ENCODE assay signal across 23 cellular contexts in genomic region chr3:129018751-129019150, GRCh38. TPM values are rescaled to one million over a fixed set of nuclear protein-coding genes. Genes with fewer than 3 reads are reported as not detected.
A peak's percentile ranks its signal among the peaks of the same experiment; 100 is the strongest.
DNase-seq lines count a peak whose midpoint lies in the region; ATAC-seq lines count a peak whose summit lies in the region.
"Had no signal": no experiment of that assay in that cellular context is flagged by ENCODE, and none has a peak within 500 bp of the region (broad histone marks: within the 10 kb centered on the region; RNA-seq: fewer than 3 reads in every experiment).

No MANE protein-coding gene starts in this region.

- H3K4me1 Mint-ChIP-seq in naive thymus-derived CD4-positive, alpha-beta T cell: peaks cover 33 to 60% (median 56%) of the 10 kb centered on the region in 7 donors

- ATAC-seq in right cardiac atrium (no peak), GM18517 (IDR thresholded peaks at IDR 0.05; ENCODE audit: unreplicated experiment) (no peak)
- no peak for ATAC-seq in naive thymus-derived CD4-positive, alpha-beta T cell
- ATAC-seq: esophagus mucosa, gastroesophageal sphincter, HepG2, left colon had no signal

- H3K27me3 Mint-ChIP-seq in naive thymus-derived CD4-positive, alpha-beta T cell: no peaks in the 10 kb centered on the region

- H3K27ac ChIP-seq in right cardiac atrium (ENCODE audit: low read length): no peak overlapping the region
- H3K27ac ChIP-seq in naive thymus-derived CD4-positive, alpha-beta T cell (ENCODE audit: low read depth, low read length): no peak overlapping the region
- H3K27ac ChIP-seq: C4-2B had no signal

- H3K36me3 ChIP-seq in naive thymus-derived CD4-positive, alpha-beta T cell (ENCODE audit: control insufficient read depth in 2 of 3, insufficient read depth in 3 of 3, low read length in 3 of 3): no peaks in the 10 kb centered on the region
- H3K36me3 ChIP-seq: gastroesophageal sphincter had no signal

- peak overlapping the region in 5 of 10 donors; percentile 24 to 46 (median 29) for H3K4me3 Mint-ChIP-seq in naive thymus-derived CD4-positive, alpha-beta T cell
- H3K4me3 Mint-ChIP-seq: HFFc6 had no signal

- H3K27ac Mint-ChIP-seq in naive thymus-derived CD4-positive, alpha-beta T cell: peak overlapping the region in 8 of 9 donors; percentile 28 to 92 (median 62)
- H3K27ac Mint-ChIP-seq: HFFc6 had no signal

- H3K4me1 ChIP-seq in right cardiac atrium (ENCODE audit: control insufficient read depth, insufficient read depth, low read length): peaks cover 11% of the 10 kb centered on the region
- H3K4me1 ChIP-seq in naive thymus-derived CD4-positive, alpha-beta T cell (ENCODE audit: control insufficient read depth in 2 of 2, insufficient read depth in 2 of 2, low read length in 2 of 2): peaks cover 26 to 33% of the 10 kb centered on the region in 2 donors

- CTCF ChIA-PET in naive thymus-derived CD4-positive, alpha-beta T cell (lab: Charles Lee): interaction anchor here (1.7 to 6.8 kb wide), 3 partner anchors 8 to 14 kb away, joined by 8 to 117 read pairs (median 74); no protein-coding TSS in a partner anchor

- DNase-seq in cardiac septum (ENCODE audit: low spot score) (peak; percentile 46), right cardiac atrium (no peak), ecto neural progenitor cell (ENCODE audit: low spot score) (peak; percentile 34), SW480 (ENCODE audit: low spot score) (no peak)
- no peak for DNase-seq in naive thymus-derived CD4-positive, alpha-beta T cell
- DNase-seq in effector CD8-positive, alpha-beta T cell (lab: John Stamatoyannopoulos, UW): no peak
- DNase-seq in stimulated activated naive CD4-positive, alpha-beta T cell (lab: John Stamatoyannopoulos, UW): no peak
- DNase-seq: ACHN; activated CD4-positive, alpha-beta T cell treated with anti-CD3 and anti-CD28 coated beads for 4 hours; amniotic stem cell; HFFc6; left colon; NCI-H524; occipital lobe; retina; substantia nigra had no signal

- WGBS in right cardiac atrium: 80% methylated on average over 9 of the region's 9 CpGs

- H3K9me3 Mint-ChIP-seq in naive thymus-derived CD4-positive, alpha-beta T cell: peaks cover 0 to 1% (median 0%) of the 10 kb centered on the region in 11 donors
- H3K9me3 Mint-ChIP-seq: HFFc6 had no signal

- H3K27me3 ChIP-seq in right cardiac atrium (ENCODE audit: control insufficient read depth, insufficient read depth): no peaks in the 10 kb centered on the region
- no peaks in the 10 kb centered on the region for H3K27me3 ChIP-seq in naive thymus-derived CD4-positive, alpha-beta T cell (ENCODE audit: control insufficient read depth in 2 of 2, insufficient read depth in 2 of 2, low read length in 2 of 2)
- H3K27me3 ChIP-seq: gastroesophageal sphincter had no signal

- no peak overlapping the region for H3K4me3 ChIP-seq in right cardiac atrium (ENCODE audit: low read length)
- H3K4me3 ChIP-seq in naive thymus-derived CD4-positive, alpha-beta T cell (ENCODE audit: low read length): no peak overlapping the region
- H3K4me3 ChIP-seq: gastroesophageal sphincter had no signal

- peaks cover 0 to 3% (median 0%) of the 10 kb centered on the region in 5 donors for H3K36me3 Mint-ChIP-seq in naive thymus-derived CD4-positive, alpha-beta T cell

- POLR2A ChIA-PET in naive thymus-derived CD4-positive, alpha-beta T cell (lab: Charles Lee): interaction anchor here (0.8 to 1.6 kb wide), 3 partner anchors 9 to 102 kb away, joined by 3 to 9 read pairs (median 3); no protein-coding TSS in a partner anchor

- H3K9me3 ChIP-seq in right cardiac atrium (ENCODE audit: control insufficient read depth, low read length): no peaks in the 10 kb centered on the region
- H3K9me3 ChIP-seq in naive thymus-derived CD4-positive, alpha-beta T cell (ENCODE audit: control insufficient read depth in 2 of 3, low read length in 3 of 3): no peaks in the 10 kb centered on the region
- H3K9me3 ChIP-seq: gastroesophageal sphincter had no signal

- intact Hi-C loops in cardiac septum (cut with DNase I): no loop called here
- intact Hi-C loops in right cardiac atrium (cut with DNase I): no loop called here
- intact Hi-C loops in naive thymus-derived CD4-positive, alpha-beta T cell (cut with micrococcal nuclease): no loop called here

RNA-seq across cellular contexts. Expression of gene EFCC1, which starts 17.6 kb away (rescaled TPM):
- 1.7 TPM for total RNA-seq in cardiac septum
- 1 to 10 TPM in 2 of 4 donors, under 1 TPM in 2; 0.69 to 1.2 (median 0.94) TPM for total RNA-seq in right cardiac atrium
- 1.2 TPM for polyA plus RNA-seq in right cardiac atrium
- under 1 TPM in 4 of 5 experiments, not detected in 1; 0.07 to 0.24 (median 0.18) TPM for total RNA-seq in naive thymus-derived CD4-positive, alpha-beta T cell
- polyA plus RNA-seq in naive thymus-derived CD4-positive, alpha-beta T cell: under 1 TPM; 0.24 to 0.27 TPM
- total RNA-seq: G401, HepG2, HFFc6, RPMI7951 had no signal
- polyA plus RNA-seq: HepG2 had no signal

RNA-seq across cellular contexts. Expression of gene CFAP92, which starts 24.9 kb away (rescaled TPM):
- total RNA-seq in cardiac septum: 0.27 TPM
- 1 to 10 TPM in 1 of 4 donors, under 1 TPM in 3; 0.06 to 1.0 (median 0.63) TPM for total RNA-seq in right cardiac atrium
- polyA plus RNA-seq in right cardiac atrium: 0.11 TPM
- total RNA-seq in naive thymus-derived CD4-positive, alpha-beta T cell: 1 to 10 TPM in 2 of 5 experiments, under 1 TPM in 3; 0.10 to 1.4 (median 0.46) TPM
- under 1 TPM; 0.20 to 0.89 TPM for polyA plus RNA-seq in naive thymus-derived CD4-positive, alpha-beta T cell
- total RNA-seq: G401, HFFc6 had no signal

RNA-seq across cellular contexts. Expression of gene GP9, which starts 41.8 kb away (rescaled TPM):
- total RNA-seq in cardiac septum (0.27 TPM), right cardiac atrium (not detected)
- polyA plus RNA-seq in right cardiac atrium: not detected
- total RNA-seq in naive thymus-derived CD4-positive, alpha-beta T cell: 1 to 10 TPM in 1 of 5 experiments, not detected in 4; 2.5 TPM
- polyA plus RNA-seq in naive thymus-derived CD4-positive, alpha-beta T cell: not detected
- total RNA-seq: esophagus mucosa, G401, gastroesophageal sphincter, HepG2, HFFc6, occipital lobe, RPMI7951 had no signal
- polyA plus RNA-seq: HepG2 had no signal

Comparison
In these comparisons a context has a peak if more than half of its experiments do, and no peak if none do; other contexts are left out.
1. DNase-seq: peak in cardiac septum (single experiment) and ecto neural progenitor cell (single experiment); none in right cardiac atrium (0 of 3), naive thymus-derived CD4-positive, alpha-beta T cell (0 of 9), effector CD8-positive, alpha-beta T cell (single experiment), SW480 (single experiment) and stimulated activated naive CD4-positive, alpha-beta T cell (0 of 6).